ENCODE assay signal across 19 cellular contexts in the genomic region with DNA sequence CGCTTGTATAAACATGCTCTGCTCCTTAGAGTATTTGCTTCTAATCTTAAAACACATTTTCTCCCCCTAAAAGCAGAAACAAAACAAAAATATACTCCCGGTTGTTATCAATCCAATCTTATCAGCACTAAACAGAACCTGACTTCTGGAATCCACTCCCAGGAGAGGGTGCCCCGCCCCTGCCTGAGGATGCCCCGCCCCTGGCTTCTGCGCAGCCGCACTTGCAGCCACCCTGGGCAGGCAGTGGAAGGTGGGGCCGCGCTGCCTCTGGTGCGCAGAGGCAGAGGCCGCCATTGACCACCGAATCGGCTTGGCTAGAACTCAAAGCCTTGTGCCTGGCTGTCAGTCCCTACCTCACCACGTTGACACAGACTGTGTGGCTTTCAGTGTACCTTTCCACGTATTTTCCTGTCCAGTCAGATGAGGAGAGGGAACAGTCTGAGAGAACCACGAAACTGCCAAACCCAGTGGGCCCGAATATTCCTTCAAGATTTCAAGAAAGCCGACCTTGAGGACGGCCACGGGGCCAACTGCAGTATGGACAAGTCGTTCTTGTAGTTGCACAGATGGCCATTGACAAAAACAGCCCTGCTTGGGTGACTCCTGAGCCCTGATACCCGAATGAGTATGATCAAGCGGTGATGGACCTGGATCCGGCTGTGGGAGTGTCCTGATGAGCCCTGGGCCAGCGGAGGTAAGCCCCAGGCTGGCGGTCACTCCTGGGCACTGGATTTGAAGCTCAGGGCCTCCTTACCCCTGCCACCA. TPM values are rescaled to one million over a fixed set of nuclear protein-coding genes. Genes with fewer than 3 reads are reported as not detected.
A peak's percentile ranks its signal among the peaks of the same experiment; 100 is the strongest.
DNase-seq lines count a peak whose midpoint lies in the region; ATAC-seq and TF ChIP-seq lines count a peak whose summit lies in the region.
"Had no signal": no experiment of that assay in that cellular context is flagged by ENCODE, and none has a peak within 500 bp of the region (broad histone marks: within the 10 kb centered on the region; RNA-seq: fewer than 3 reads in every experiment).

No MANE protein-coding gene starts in this region.

- no peak for ATAC-seq in HG03521 (IDR thresholded peaks at IDR 0.05; ENCODE audit: unreplicated experiment)
- ATAC-seq: activated CD4-positive, CD25-positive, alpha-beta regulatory T cell treated with anti-CD3 and anti-CD28 coated beads, Interleukin-2, amount 50 U/mL, for 24 hours; HCT116 had no signal

- no peak for TF ChIP-seq POLR2A in testis (IDR thresholded peaks at IDR 0.05)

- H3K4me3 ChIP-seq in cardiac muscle cell (no peak overlapping the region), testis (peak overlapping the region; percentile 46 to 51)
- H3K4me3 ChIP-seq: pancreas, vagina had no signal

- H3K27ac ChIP-seq in cardiac muscle cell (peak overlapping the region; percentile 76), testis (peak overlapping the region in 1 of 2 donors; percentile 47)
- H3K27ac ChIP-seq: pancreas, vagina had no signal

- 67 to 76% methylated on average over 23 to 25 of the region's 25 CpGs for WGBS in testis, 2 donors

- DNase-seq in cardiac muscle cell (ENCODE audit: low read depth in 1 of 2, low spot score in 1 of 2) (no peak), cardiac septum (ENCODE audit: low spot score) (no peak), NCI-H774 (lab: John Stamatoyannopoulos, UW) (peak; percentile 57), inferior parietal cortex (ENCODE audit: extremely low spot score) (peak; percentile 9), testis (peak; percentile 77), MV-4-11 (lab: John Stamatoyannopoulos, UW) (no peak), NCI-H1092 treated with DMSO at 0.1 percent for 48 hours (lab: John Stamatoyannopoulos, UW) (no peak)
- DNase-seq: activated effector memory CD4-positive, alpha-beta T cell treated with Interleukin-2 at 50 U/mL for 16 hours; anterior cingulate cortex; GDM1; KBM-7; NCI-H1436; pancreas; stimulated activated naive CD4-positive, alpha-beta T cell treated with Interleukin-2 at 50 U/mL for 16 hours had no signal

- no peaks in the 10 kb centered on the region for H3K9me3 ChIP-seq in cardiac muscle cell (ENCODE audit: low read depth)
- no peaks in the 10 kb centered on the region for H3K9me3 ChIP-seq in testis
- H3K9me3 ChIP-seq: pancreas, vagina had no signal

- H3K36me3 ChIP-seq in cardiac muscle cell (no peaks in the 10 kb centered on the region), testis (ENCODE audit: low read depth, missing control alignments) (no peaks in the 10 kb centered on the region)
- H3K36me3 ChIP-seq: pancreas, vagina had no signal

- TF ChIP-seq CTCF in cardiac muscle cell (IDR thresholded peaks at IDR 0.05; ENCODE audit: low read depth, low read length) (no peak), testis (IDR thresholded peaks at IDR 0.05) (no peak)

- H3K4me1 ChIP-seq in cardiac muscle cell (ENCODE audit: low read depth), result peaks cover 3% of the 10 kb centered on the region
- H3K4me1 ChIP-seq in testis, result no peaks in the 10 kb centered on the region
- H3K4me1 ChIP-seq: pancreas, vagina had no signal

- intact Hi-C loops in cardiac septum (cut with DNase I), result no loop called here
- intact Hi-C loops in testis (cut with DNase I; ENCODE audit: low total_unique reads), result no loop called here

- H3K27me3 ChIP-seq in cardiac muscle cell, result no peaks in the 10 kb centered on the region
- H3K27me3 ChIP-seq in testis, result no peaks in the 10 kb centered on the region
- H3K27me3 ChIP-seq: pancreas, vagina had no signal

RNA-seq across cellular contexts. Expression of gene ARHGAP28, which starts 46.2 kb away (rescaled TPM):
- total RNA-seq in cardiac muscle cell (19.3 and 23.7 TPM in 2 replicates), cardiac septum (2.1 TPM), testis (10 to 100 TPM; 45.5 to 76.8 TPM)
- polyA plus RNA-seq in cardiac muscle cell (13.6 and 19.5 TPM in 2 replicates), testis (ENCODE audit: insufficient read depth, low read depth, low replicate concordance) (161 TPM)
- total RNA-seq: T-helper 1 cell treated with Interleukin-12 subunit alpha and Interleukin-12 subunit beta and Interleukin-4 antibody, amounts not matched to agents 30 ng/mL and 1 ng/mL, for 36 hours had no signal

Comparison
In these comparisons a context has a peak if more than half of its experiments do, and no peak if none do; other contexts are left out.
1. DNase-seq: peak in NCI-H774 (single experiment), inferior parietal cortex (single experiment) and testis (single experiment); none in cardiac muscle cell (0 of 2), cardiac septum (single experiment), MV-4-11 (single experiment) and NCI-H1092 treated with DMSO at 0.1 percent for 48 hours (single experiment).